Comparison of ENCODE assay signal across 8 cellular contexts in the genomic region with DNA sequence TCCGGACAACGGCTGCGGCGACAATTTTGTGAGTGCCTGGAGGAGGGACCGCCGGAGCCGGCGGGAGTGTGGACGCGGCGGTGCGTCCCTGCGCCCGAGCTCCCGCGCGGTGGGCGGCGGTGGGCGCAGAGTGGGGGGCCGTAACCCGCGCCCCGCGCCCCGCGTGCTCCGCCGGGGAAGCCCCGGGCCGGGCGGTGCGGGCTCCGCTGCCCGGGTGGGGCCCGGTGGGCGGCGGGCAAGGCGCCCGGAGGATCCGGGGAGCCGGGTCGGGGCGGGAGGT.
DNase-seq lines count a peak whose midpoint lies in the region; ATAC-seq, FAIRE-seq and TF ChIP-seq lines count a peak whose summit lies in the region.

No MANE protein-coding gene starts in this region.

- H3K27me3 ChIP-seq in duodenal mucosa (ENCODE audit: control insufficient read depth in 1 of 2, insufficient read depth in 2 of 2, low read length in 2 of 2) (no peaks in the 10 kb centered on the region), neutrophil (peaks cover 15% of the 10 kb centered on the region)

- no peaks in the 10 kb centered on the region for H3K36me3 ChIP-seq in duodenal mucosa (ENCODE audit: control insufficient read depth in 1 of 2, insufficient read depth in 2 of 2, low read length in 2 of 2)
- H3K36me3 ChIP-seq in neutrophil, result peaks cover 5% of the 10 kb centered on the region

- no peak for FAIRE-seq in GM19239 (lab: Jason Lieb, UNC)

- H3K27ac ChIP-seq in duodenal mucosa (ENCODE audit: low read depth, low read length), result peak overlapping the region; percentile 42
- peak overlapping the region; percentile 95 for H3K27ac ChIP-seq in neutrophil

- H3K4me3 ChIP-seq in duodenal mucosa (ENCODE audit: low read depth in 1 of 2, low read length in 2 of 2), result peak overlapping the region; percentile 80 to 89
- H3K4me3 ChIP-seq in neutrophil (ENCODE audit: low read depth in 1 of 2, low read length in 1 of 2), result peak overlapping the region; percentile 73 to 78

- ATAC-seq in GM18502 (IDR thresholded peaks at IDR 0.05; ENCODE audit: poor library complexity, unreplicated experiment), result peak; percentile 25

- H3K4me1 ChIP-seq in duodenal mucosa (ENCODE audit: control insufficient read depth in 1 of 2, insufficient read depth in 2 of 2, low read length in 2 of 2) (peaks cover 5 to 13% of the 10 kb centered on the region in 2 donors), neutrophil (ENCODE audit: control insufficient read depth in 1 of 2, insufficient read depth in 1 of 2, low read depth in 1 of 2, low read length in 1 of 2) (peaks cover 17 to 19% of the 10 kb centered on the region in 2 experiments)

- TF ChIP-seq CTCF in neutrophil (IDR thresholded peaks at IDR 0.05), result no peak

- peak overlapping the region; percentile 51 to 60 for H3K9ac ChIP-seq in duodenal mucosa (ENCODE audit: low read depth in 1 of 2, low read length in 2 of 2)

- TF ChIP-seq EP300 in Ishikawa (IDR thresholded peaks at IDR 0.05; ENCODE audit: borderline replicate concordance), result no peak

- no peak for TF ChIP-seq RAD21 in Ishikawa (IDR thresholded peaks at IDR 0.05; ENCODE audit: low read depth)

- DNase-seq in stimulated activated CD4-positive, alpha-beta T cell treated with anti-CD3 and anti-CD28 coated beads, Interleukin-4, amount 100 ng/mL, for 4 hours, result no peak
- DNase-seq in NOMO-1 treated with DMSO at 0.1 percent for 48 hours (lab: John Stamatoyannopoulos, UW; ENCODE audit: unreplicated experiment) (no peak), NCI-H1930 (lab: John Stamatoyannopoulos, UW) (no peak), GM19239 (ENCODE audit: insufficient read length, low spot score) (no peak)

- no peaks in the 10 kb centered on the region for H3K9me3 ChIP-seq in duodenal mucosa (ENCODE audit: control insufficient read depth in 1 of 2, low read length in 2 of 2)
- H3K9me3 ChIP-seq in neutrophil, result no peaks in the 10 kb centered on the region

TF ChIP-seq in Ishikawa, 13 proteins besides CTCF, POLR2A, EP300 and RAD21:
- 0 out of 2 replicates have a peak, but pooled peaks have one; percentile 9 for TF ChIP-seq TCF12 (IDR thresholded peaks at IDR 0.05; ENCODE audit: low read depth)
- TF ChIP-seq CEBPB (IDR thresholded peaks at IDR 0.05), result no peak
- no peak for TF ChIP-seq TAF1 (IDR thresholded peaks at IDR 0.05; ENCODE audit: low read depth)
- peak; percentile 58; the same call in 1 of the 2 replicates for TF ChIP-seq ZBTB7A (IDR thresholded peaks at IDR 0.05; ENCODE audit: low read depth)
- TF ChIP-seq, protein P1, sequence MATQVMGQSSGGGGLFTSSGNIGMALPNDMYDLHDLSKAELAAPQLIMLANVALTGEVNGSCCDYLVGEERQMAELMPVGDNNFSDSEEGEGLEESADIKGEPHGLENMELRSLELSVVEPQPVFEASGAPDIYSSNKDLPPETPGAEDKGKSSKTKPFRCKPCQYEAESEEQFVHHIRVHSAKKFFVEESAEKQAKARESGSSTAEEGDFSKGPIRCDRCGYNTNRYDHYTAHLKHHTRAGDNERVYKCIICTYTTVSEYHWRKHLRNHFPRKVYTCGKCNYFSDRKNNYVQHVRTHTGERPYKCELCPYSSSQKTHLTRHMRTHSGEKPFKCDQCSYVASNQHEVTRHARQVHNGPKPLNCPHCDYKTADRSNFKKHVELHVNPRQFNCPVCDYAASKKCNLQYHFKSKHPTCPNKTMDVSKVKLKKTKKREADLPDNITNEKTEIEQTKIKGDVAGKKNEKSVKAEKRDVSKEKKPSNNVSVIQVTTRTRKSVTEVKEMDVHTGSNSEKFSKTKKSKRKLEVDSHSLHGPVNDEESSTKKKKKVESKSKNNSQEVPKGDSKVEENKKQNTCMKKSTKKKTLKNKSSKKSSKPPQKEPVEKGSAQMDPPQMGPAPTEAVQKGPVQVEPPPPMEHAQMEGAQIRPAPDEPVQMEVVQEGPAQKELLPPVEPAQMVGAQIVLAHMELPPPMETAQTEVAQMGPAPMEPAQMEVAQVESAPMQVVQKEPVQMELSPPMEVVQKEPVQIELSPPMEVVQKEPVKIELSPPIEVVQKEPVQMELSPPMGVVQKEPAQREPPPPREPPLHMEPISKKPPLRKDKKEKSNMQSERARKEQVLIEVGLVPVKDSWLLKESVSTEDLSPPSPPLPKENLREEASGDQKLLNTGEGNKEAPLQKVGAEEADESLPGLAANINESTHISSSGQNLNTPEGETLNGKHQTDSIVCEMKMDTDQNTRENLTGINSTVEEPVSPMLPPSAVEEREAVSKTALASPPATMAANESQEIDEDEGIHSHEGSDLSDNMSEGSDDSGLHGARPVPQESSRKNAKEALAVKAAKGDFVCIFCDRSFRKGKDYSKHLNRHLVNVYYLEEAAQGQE (IDR thresholded peaks at IDR 0.05; ENCODE audit: low read depth), result no peak
- TF ChIP-seq, protein P2, sequence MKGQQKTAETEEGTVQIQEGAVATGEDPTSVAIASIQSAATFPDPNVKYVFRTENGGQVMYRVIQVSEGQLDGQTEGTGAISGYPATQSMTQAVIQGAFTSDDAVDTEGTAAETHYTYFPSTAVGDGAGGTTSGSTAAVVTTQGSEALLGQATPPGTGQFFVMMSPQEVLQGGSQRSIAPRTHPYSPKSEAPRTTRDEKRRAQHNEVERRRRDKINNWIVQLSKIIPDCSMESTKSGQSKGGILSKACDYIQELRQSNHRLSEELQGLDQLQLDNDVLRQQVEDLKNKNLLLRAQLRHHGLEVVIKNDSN (IDR thresholded peaks at IDR 0.05), result no peak
- TF ChIP-seq FOXM1 (IDR thresholded peaks at IDR 0.05; ENCODE audit: borderline replicate concordance, low read depth), result no peak
- no peak for TF ChIP-seq YY1 (IDR thresholded peaks at IDR 0.05; ENCODE audit: low read depth)
- no peak for TF ChIP-seq NFIC (IDR thresholded peaks at IDR 0.05)
- TF ChIP-seq, protein P3, sequence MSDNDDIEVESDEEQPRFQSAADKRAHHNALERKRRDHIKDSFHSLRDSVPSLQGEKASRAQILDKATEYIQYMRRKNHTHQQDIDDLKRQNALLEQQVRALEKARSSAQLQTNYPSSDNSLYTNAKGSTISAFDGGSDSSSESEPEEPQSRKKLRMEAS (IDR thresholded peaks at IDR 0.05), result no peak
- no peak for TF ChIP-seq CREB1 (IDR thresholded peaks at IDR 0.05; ENCODE audit: low read depth)
- TF ChIP-seq EGR1 (IDR thresholded peaks at IDR 0.05), result no peak
- no peak for TF ChIP-seq TEAD4 (IDR thresholded peaks at IDR 0.05)
